8 cellular contexts compared by ENCODE assay signal in the genomic region with DNA sequence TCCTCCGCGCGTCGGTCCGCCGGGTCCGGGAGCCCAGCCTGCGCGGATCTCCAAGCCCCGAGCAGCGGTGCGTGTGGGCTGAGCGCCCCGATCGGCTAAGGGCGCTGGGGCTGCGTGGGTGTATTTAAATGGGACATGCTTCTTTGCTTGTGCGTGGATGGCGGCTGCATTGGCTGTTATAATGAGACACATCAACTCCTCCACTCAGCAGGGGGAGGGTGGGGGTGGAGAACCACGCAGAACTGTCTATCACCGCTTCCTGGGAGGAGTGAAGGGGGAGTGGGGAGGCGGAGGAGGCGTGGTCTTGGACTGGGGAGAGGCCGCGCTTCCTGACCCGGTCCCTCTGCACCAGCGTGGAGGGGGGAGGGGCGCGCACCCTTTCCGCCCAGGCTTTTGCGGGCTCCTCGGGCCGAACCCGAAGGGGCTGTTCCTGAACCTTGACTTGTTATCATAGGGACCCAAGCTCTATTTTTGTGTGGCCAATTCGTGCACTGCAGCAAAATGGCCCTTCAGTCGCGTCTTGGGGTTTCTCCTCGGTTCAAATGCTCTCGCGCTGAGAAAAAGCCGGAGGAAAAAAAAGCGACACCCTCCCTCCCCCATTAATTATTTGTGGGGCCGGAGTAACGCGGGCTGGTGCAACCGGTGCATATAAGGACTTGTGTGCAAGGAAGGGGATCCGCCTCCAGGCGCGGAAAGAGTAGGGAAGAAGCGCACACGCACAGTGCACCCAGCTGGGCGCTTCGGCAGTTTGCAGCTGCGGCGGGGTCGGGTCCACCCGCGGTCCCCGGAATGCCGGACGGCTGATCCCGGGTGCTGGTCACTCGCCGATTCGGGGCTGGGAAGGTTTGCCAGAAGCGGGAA.
A peak's percentile ranks its signal among the peaks of the same experiment; 100 is the strongest.
DNase-seq lines count a peak whose midpoint lies in the region; ATAC-seq and TF ChIP-seq lines count a peak whose summit lies in the region.

TNIK (minus strand) TSS at position 180 of the 861 bp plus-strand sequence. CDS start 342 bp downstream, outside the sequence.

- DNase-seq in AG20443 (ENCODE audit: low spot score) (peak; percentile 87), NCI-H446 treated with DMSO at 0.1 percent for 48 hours (lab: John Stamatoyannopoulos, UW) (peak; percentile 93), left kidney (ENCODE audit: low read depth, low spot score) (peak; percentile 95)
- peak; percentile 97 to 98 for DNase-seq in activated CD4-positive, alpha-beta T cell treated with anti-CD3 and anti-CD28 coated beads for 4 hours
- peak; percentile 94 for DNase-seq in stimulated activated CD4-positive, alpha-beta T cell treated with anti-CD3 and anti-CD28 coated beads, Interleukin-1b, Interleukin-23, amount 100 ng/mL, for 48 hours

- peak within 1 kb of the TSS; percentile 73 for H3K27ac ChIP-seq in cingulate gyrus (ENCODE audit: low read depth, low read length)

- peak; percentile 77 for TF ChIP-seq POLR2A in GM18951 (IDR thresholded peaks at IDR 0.05; ENCODE audit: extremely low read depth, insufficient read depth, insufficient read length)

- in situ Hi-C loops in GM18951 (cut with MboI; ENCODE audit: low sequenced_read_pairs, unreplicated experiment): no loop called here

- peak; percentile 75 for ATAC-seq in HG03175 (IDR thresholded peaks at IDR 0.05; ENCODE audit: unreplicated experiment)

Comparison
In these comparisons a context has a peak if more than half of its experiments do, and no peak if none do; other contexts are left out.
1. Peak in every context shown above with its lines: DNase-seq, ATAC-seq and H3K27ac ChIP-seq.